ENCODE assay signal across 8 cellular contexts in the genomic region with DNA sequence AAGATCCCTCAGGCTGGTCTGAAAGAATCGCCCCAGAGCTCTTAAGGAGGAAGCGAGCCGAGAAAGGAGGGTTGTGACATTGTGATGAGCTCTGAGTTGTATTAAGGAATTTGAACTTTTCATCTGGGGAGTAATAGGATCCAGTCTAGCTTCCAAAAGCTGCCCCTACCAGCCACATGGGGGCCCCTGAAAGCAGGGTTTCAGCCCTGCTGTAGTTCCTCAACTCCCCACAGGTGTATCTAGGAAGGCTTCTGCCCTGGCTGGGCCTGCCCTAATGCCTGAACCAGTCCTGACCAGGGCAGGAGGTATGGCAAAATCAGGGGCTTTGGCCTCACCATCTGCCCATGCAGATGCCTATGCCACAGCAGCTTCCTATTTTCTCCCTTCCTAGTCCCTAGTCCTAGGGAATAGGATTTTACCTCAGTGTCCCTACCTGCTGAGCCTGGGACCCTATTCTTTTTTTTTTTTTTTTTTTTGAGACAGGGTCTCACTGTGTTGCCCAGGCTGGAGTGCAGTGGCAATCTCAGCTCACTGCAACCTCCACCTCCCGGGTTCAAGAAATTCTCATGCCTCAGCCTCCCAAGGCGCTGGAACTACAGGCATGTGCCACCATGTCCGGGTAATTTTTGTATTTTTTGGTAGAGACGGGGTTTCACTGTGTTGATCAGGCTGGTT. TPM values are rescaled to one million over a fixed set of nuclear protein-coding genes. Genes with fewer than 3 reads are reported as not detected.
A peak's percentile ranks its signal among the peaks of the same experiment; 100 is the strongest.
DNase-seq lines count a peak whose midpoint lies in the region; ATAC-seq, FAIRE-seq and TF ChIP-seq lines count a peak whose summit lies in the region.

No MANE protein-coding gene starts in this region.

- no peak for TF ChIP-seq EP300 in A549 (IDR thresholded peaks at IDR 0.05)

- DNase-seq in A549 (ENCODE audit: low read depth in 1 of 2, low spot score in 1 of 2) (peak; percentile 81 to 95), ELR (ENCODE audit: low read depth) (peak; percentile 75), NT2/D1 (ENCODE audit: low read depth, low spot score) (peak; percentile 61), head of caudate nucleus (peak in 36 of 42 donors; percentile 11 to 81 (median 52)), cortex of kidney (lab: John Stamatoyannopoulos, UW) (no peak)
- peak; percentile 44 to 56 for DNase-seq in activated T-cell treated with anti-CD3 and anti-CD28 coated beads, Interleukin-2, amount 50 U/mL, for 72 hours
- peak; percentile 23 to 30 for DNase-seq in stimulated activated CD4-positive, alpha-beta T cell treated with anti-CD3 and anti-CD28 coated beads, Interleukin-4, amount 100 ng/mL, for 4 hours

- TF ChIP-seq RAD21 in A549 (conservative IDR thresholded peaks at IDR 0.05 in 1 of 2, IDR thresholded peaks at IDR 0.05 in 1 of 2), result peak; percentile 82 to 92

- H3K9me3 Mint-ChIP-seq in activated T-cell treated with anti-CD3 and anti-CD28 coated beads, Interleukin-2, amount 50 U/mL, for 72 hours, result no peaks in the 10 kb centered on the region

- WGBS in A549 (ENCODE audit: missing lambda C conversion rate), result 76% methylated on average over 7 of the region's 7 CpGs

- no peaks in the 10 kb centered on the region for H3K27me3 ChIP-seq in NT2/D1 (ENCODE audit: insufficient read depth, insufficient read length)

- no peak overlapping the region for H3K27ac Mint-ChIP-seq in activated T-cell treated with anti-CD3 and anti-CD28 coated beads, Interleukin-2, amount 50 U/mL, for 72 hours

- intact Hi-C loops in head of caudate nucleus (cut with DNase I), result loop anchor here (10.0 kb wide), 1 partner anchor 106 kb away; a partner anchor contains a TSS

- H3K9me3 ChIP-seq in A549 (no peaks in the 10 kb centered on the region), NT2/D1 (ENCODE audit: insufficient read depth, low read length) (no peaks in the 10 kb centered on the region)

- peak; percentile 78 for TF ChIP-seq CTCF in A549 (IDR thresholded peaks at IDR 0.05)

- H3K36me3 Mint-ChIP-seq in activated T-cell treated with anti-CD3 and anti-CD28 coated beads, Interleukin-2, amount 50 U/mL, for 72 hours (ENCODE audit: insufficient read depth in 2 of 2), result no peaks in the 10 kb centered on the region

- peaks cover 31% of the 10 kb centered on the region for H3K36me3 ChIP-seq in NT2/D1 (ENCODE audit: insufficient read depth, insufficient read length, low read length)

- no peak for TF ChIP-seq POLR2A in A549 (IDR thresholded peaks at IDR 0.05; ENCODE audit: low read length)

- FAIRE-seq in A549 (lab: Jason Lieb, UNC), result no peak

- ATAC-seq in A549 (peak; percentile 87 to 89), HG02763 (IDR thresholded peaks at IDR 0.05; ENCODE audit: unreplicated experiment) (peak; percentile 46)
- ATAC-seq in activated T-cell treated with anti-CD3 and anti-CD28 coated beads, Interleukin-2, amount 50 U/mL, for 72 hours (replicated peaks in 1 of 2), result peak in 1 of 2 donors; percentile 28

- no peaks in the 10 kb centered on the region for H3K4me1 ChIP-seq in A549
- H3K4me1 ChIP-seq in NT2/D1 (ENCODE audit: insufficient read depth, insufficient read length), result peaks cover 5% of the 10 kb centered on the region

- no peak overlapping the region for H3K4me2 ChIP-seq in A549

- no peak overlapping the region for H3K4me3 Mint-ChIP-seq in activated T-cell treated with anti-CD3 and anti-CD28 coated beads, Interleukin-2, amount 50 U/mL, for 72 hours

- H3K9ac ChIP-seq in NT2/D1 (ENCODE audit: insufficient read length, low read depth), result no peak overlapping the region

- H3K4me3 ChIP-seq in A549, result no peak overlapping the region
- H3K4me3 ChIP-seq in NT2/D1 (ENCODE audit: insufficient read length, low read depth), result no peak overlapping the region

- POLR2A ChIA-PET in A549 (lab: Yijun Ruan, JAX), result interaction anchor here (0.8 to 0.9 kb wide), 2 partner anchors 73 to 180 kb away, joined by 4 to 5 read pairs; no protein-coding TSS in a partner anchor

- peaks cover 38% of the 10 kb centered on the region for H3K4me1 Mint-ChIP-seq in activated T-cell treated with anti-CD3 and anti-CD28 coated beads, Interleukin-2, amount 50 U/mL, for 72 hours (ENCODE audit: low read depth)

- H3K27me3 Mint-ChIP-seq in activated T-cell treated with anti-CD3 and anti-CD28 coated beads, Interleukin-2, amount 50 U/mL, for 72 hours (ENCODE audit: low read depth), result no peaks in the 10 kb centered on the region

- no peak overlapping the region for H3K27ac ChIP-seq in A549

- CTCF ChIA-PET in A549 (lab: Yijun Ruan, JAX), result interaction anchor here (0.5 to 5.4 kb wide), 61 partner anchors 8 to 704 kb away, joined by 3 to 94 read pairs (median 4); a partner anchor contains a TSS

TF ChIP-seq in A549, 52 proteins besides CTCF, POLR2A, EP300 and RAD21:
- peak; percentile 85 for TF ChIP-seq SMC3 (IDR thresholded peaks at IDR 0.05)
- no peak for TF ChIP-seq KDM5A (IDR thresholded peaks at IDR 0.05)

RNA-seq across cellular contexts. Expression of a gene that starts 5.0 kb away (rescaled TPM):
- polyA plus RNA-seq in A549 (2011; rRNA removed), result 56.7 and 85.9 TPM in 2 replicates
- polyA plus RNA-seq in A549 (2012; cell fraction: cytosol; rRNA removed), result 12.0 and 16.5 TPM in 2 replicates
- polyA plus RNA-seq in A549 (2012; cell fraction: nucleus; rRNA removed), result 10.1 and 13.5 TPM in 2 replicates
- 85.1 to 95.0 TPM (median 91.7 TPM) in 3 replicates for polyA plus RNA-seq in A549 (2017; fragmentation: RNase III; extraction: RNeasy Plus Mini Kit Qiagen cat#74134 plus additional on column Dnase treatment)
- polyA minus RNA-seq in A549 (2011; rRNA and poly(A)+ RNA removed), result 55.1 and 58.0 TPM in 2 replicates
- total RNA-seq in activated T-cell treated with anti-CD3 and anti-CD28 coated beads, Interleukin-2, amount 50 U/mL, for 72 hours, result 10 to 100 TPM; 28.5 to 40.2 TPM

RNA-seq across cellular contexts. Expression of a gene that starts 14.0 kb away (rescaled TPM):
- polyA plus RNA-seq in A549 (2011; rRNA removed), result 19.4 and 20.3 TPM in 2 replicates
- polyA plus RNA-seq in A549 (2012; cell fraction: cytosol; rRNA removed), result 9.9 and 11.1 TPM in 2 replicates
- 8.2 and 13.3 TPM in 2 replicates for polyA plus RNA-seq in A549 (2012; cell fraction: nucleus; rRNA removed)
- 14.0 to 20.2 TPM (median 17.2 TPM) in 3 replicates for polyA plus RNA-seq in A549 (2017; fragmentation: RNase III; extraction: RNeasy Plus Mini Kit Qiagen cat#74134 plus additional on column Dnase treatment)
- polyA minus RNA-seq in A549 (2011; rRNA and poly(A)+ RNA removed), result 12.2 and 13.6 TPM in 2 replicates
- total RNA-seq in activated T-cell treated with anti-CD3 and anti-CD28 coated beads, Interleukin-2, amount 50 U/mL, for 72 hours, result not detected
